Comparison of ENCODE assay signal across 9 cellular contexts in genomic region chr21:25862596-25862995, GRCh38.
DNase-seq lines count a peak whose midpoint lies in the region; ATAC-seq and TF ChIP-seq lines count a peak whose summit lies in the region.
"Had no signal": no experiment of that assay in that cellular context is flagged by ENCODE, and none has a peak within 500 bp of the region (broad histone marks: within the 10 kb centered on the region; RNA-seq: fewer than 3 reads in every experiment).

No MANE protein-coding gene starts in this region.

- in situ Hi-C loops in GM13976 (cut with MboI; ENCODE audit: low sequenced_read_pairs, unreplicated experiment), result loop anchor here (25.0 kb wide), 1 partner anchor 250 kb away; the partner anchor contains the start of gene MRPL39

- H3K36me3 Mint-ChIP-seq in CD4-positive, CD25-positive, alpha-beta regulatory T cell, result no peaks in the 10 kb centered on the region
- H3K36me3 Mint-ChIP-seq in activated CD8-positive, alpha-beta T cell treated with anti-CD3 and anti-CD28 coated beads for 36 hours (ENCODE audit: low read depth), result no peaks in the 10 kb centered on the region
- H3K36me3 Mint-ChIP-seq: naive thymus-derived CD8-positive, alpha-beta T cell had no signal

- H3K9me3 ChIP-seq in CD4-positive, CD25-positive, alpha-beta regulatory T cell (ENCODE audit: control insufficient read depth in 2 of 2, low read length in 2 of 2), result no peaks in the 10 kb centered on the region
- H3K9me3 ChIP-seq in liver (ENCODE audit: control insufficient read depth in 4 of 4, low read length in 3 of 4), result no peaks in the 10 kb centered on the region

- no peak for ATAC-seq in CD4-positive, CD25-positive, alpha-beta regulatory T cell (ENCODE audit: low read depth in 2 of 2)
- ATAC-seq in activated CD8-positive, alpha-beta T cell treated with anti-CD3 and anti-CD28 coated beads for 36 hours, result peak; percentile 58
- no peak for ATAC-seq in GM19023 (IDR thresholded peaks at IDR 0.05; ENCODE audit: unreplicated experiment)
- ATAC-seq: naive thymus-derived CD8-positive, alpha-beta T cell had no signal

- peaks cover 9% of the 10 kb centered on the region for H3K27me3 Mint-ChIP-seq in CD4-positive, CD25-positive, alpha-beta regulatory T cell
- H3K27me3 Mint-ChIP-seq in activated CD8-positive, alpha-beta T cell treated with anti-CD3 and anti-CD28 coated beads for 36 hours, result peaks cover 4% of the 10 kb centered on the region

- TF ChIP-seq CTCF in GM13976 (IDR thresholded peaks at IDR 0.05; ENCODE audit: borderline replicate concordance, control extremely low read depth, extremely low read depth, insufficient read depth, missing control alignments), result peak; percentile 58
- TF ChIP-seq CTCF in activated CD8-positive, alpha-beta T cell treated with anti-CD3 and anti-CD28 coated beads for 36 hours (IDR thresholded peaks at IDR 0.05), result peak; percentile 83
- peak; percentile 79 for TF ChIP-seq CTCF in liver (IDR thresholded peaks at IDR 0.05; ENCODE audit: low read depth, low read length, missing input control)

- H3K4me3 Mint-ChIP-seq in CD4-positive, CD25-positive, alpha-beta regulatory T cell, result no peak overlapping the region
- no peak overlapping the region for H3K4me3 Mint-ChIP-seq in activated CD8-positive, alpha-beta T cell treated with anti-CD3 and anti-CD28 coated beads for 36 hours
- H3K4me3 Mint-ChIP-seq: naive thymus-derived CD8-positive, alpha-beta T cell had no signal

- POLR2A ChIA-PET in activated CD8-positive, alpha-beta T cell treated with anti-CD3 and anti-CD28 coated beads for 36 hours (lab: Charles Lee), result interaction anchor here (0.6 kb wide), 1 partner anchor 485 kb away, joined by 3 read pairs; no protein-coding TSS in a partner anchor

- TF ChIP-seq EP300 in Ishikawa (IDR thresholded peaks at IDR 0.05; ENCODE audit: borderline replicate concordance), result no peak

- no peak overlapping the region for H3K4me3 ChIP-seq in CD4-positive, CD25-positive, alpha-beta regulatory T cell (ENCODE audit: low read depth, low read length)
- H3K4me3 ChIP-seq in liver (ENCODE audit: low read depth in 1 of 3, low read length in 3 of 3), result no peak overlapping the region

- intact Hi-C loops in activated CD8-positive, alpha-beta T cell treated with anti-CD3 and anti-CD28 coated beads for 36 hours (cut with micrococcal nuclease), result loop anchor here (5.0 kb wide), 1 partner anchor 255 kb away; the partner anchor contains the start of gene MRPL39

- no peaks in the 10 kb centered on the region for H3K4me1 ChIP-seq in CD4-positive, CD25-positive, alpha-beta regulatory T cell (ENCODE audit: control insufficient read depth, insufficient read depth, low read length, poor library complexity, severe bottlenecking)
- peaks cover 2 to 42% (median 21%) of the 10 kb centered on the region in 4 donors for H3K4me1 ChIP-seq in liver (ENCODE audit: control insufficient read depth in 4 of 4, insufficient read depth in 4 of 4, low read length in 3 of 4)

- no peaks in the 10 kb centered on the region for H3K36me3 ChIP-seq in CD4-positive, CD25-positive, alpha-beta regulatory T cell (ENCODE audit: control insufficient read depth, insufficient read depth, low read length)
- H3K36me3 ChIP-seq in liver (ENCODE audit: control insufficient read depth in 4 of 4, insufficient read depth in 3 of 4, low read depth in 1 of 4, low read length in 3 of 4), result no peaks in the 10 kb centered on the region

- peaks cover 0 to 2% (median 0%) of the 10 kb centered on the region in 4 donors for H3K4me1 Mint-ChIP-seq in CD4-positive, CD25-positive, alpha-beta regulatory T cell
- H3K4me1 Mint-ChIP-seq in activated CD8-positive, alpha-beta T cell treated with anti-CD3 and anti-CD28 coated beads for 36 hours (ENCODE audit: low read depth), result no peaks in the 10 kb centered on the region
- H3K4me1 Mint-ChIP-seq: naive thymus-derived CD8-positive, alpha-beta T cell had no signal

- H3K27ac Mint-ChIP-seq in CD4-positive, CD25-positive, alpha-beta regulatory T cell, result no peak overlapping the region
- no peak overlapping the region for H3K27ac Mint-ChIP-seq in activated CD8-positive, alpha-beta T cell treated with anti-CD3 and anti-CD28 coated beads for 36 hours
- H3K27ac Mint-ChIP-seq: naive thymus-derived CD8-positive, alpha-beta T cell had no signal

- TF ChIP-seq RAD21 in Ishikawa (IDR thresholded peaks at IDR 0.05; ENCODE audit: low read depth) (peak; percentile 70), liver (IDR thresholded peaks at IDR 0.05) (peak; percentile 73 to 80)

- CTCF ChIA-PET in activated CD8-positive, alpha-beta T cell treated with anti-CD3 and anti-CD28 coated beads for 36 hours (lab: Charles Lee), result interaction anchor here (0.7 to 2.1 kb wide), 11 partner anchors 10 to 254 kb away, joined by 3 to 13 read pairs (median 3); no protein-coding TSS in a partner anchor

- no peak overlapping the region for H3K27ac ChIP-seq in CD4-positive, CD25-positive, alpha-beta regulatory T cell (ENCODE audit: insufficient read depth, low read length, poor library complexity, severe bottlenecking)
- peak overlapping the region; percentile 74 to 87 for H3K27ac ChIP-seq in liver (ENCODE audit: low read depth in 1 of 2, low read length in 2 of 2)

- WGBS in liver, result 16% methylated on average over 1 of the region's 1 CpG

- H3K9ac ChIP-seq in liver (ENCODE audit: low read depth in 1 of 2, low read length in 2 of 2), result no peak overlapping the region

- peak in 2 of 3 donors; percentile 27 to 61 for DNase-seq in CD4-positive, CD25-positive, alpha-beta regulatory T cell
- DNase-seq in GM13976 (ENCODE audit: low spot score) (peak; percentile 38), KG1 (lab: John Stamatoyannopoulos, UW) (no peak), HK-2 (ENCODE audit: unreplicated experiment) (no peak)
- DNase-seq in activated CD8-positive, alpha-beta T cell treated with anti-CD3 and anti-CD28 coated beads for 36 hours, result peak; percentile 33

- no peaks in the 10 kb centered on the region for H3K9me3 Mint-ChIP-seq in CD4-positive, CD25-positive, alpha-beta regulatory T cell
- H3K9me3 Mint-ChIP-seq in activated CD8-positive, alpha-beta T cell treated with anti-CD3 and anti-CD28 coated beads for 36 hours, result no peaks in the 10 kb centered on the region
- H3K9me3 Mint-ChIP-seq: naive thymus-derived CD8-positive, alpha-beta T cell had no signal

- H3K27me3 ChIP-seq in CD4-positive, CD25-positive, alpha-beta regulatory T cell (ENCODE audit: control insufficient read depth, insufficient read depth, low read length), result no peaks in the 10 kb centered on the region
- H3K27me3 ChIP-seq in liver (ENCODE audit: control insufficient read depth in 4 of 4, insufficient read depth in 4 of 4, low read length in 3 of 4), result no peaks in the 10 kb centered on the region

TF ChIP-seq in Ishikawa, 13 proteins besides CTCF, POLR2A, EP300 and RAD21:
- TF ChIP-seq NFIC (IDR thresholded peaks at IDR 0.05), result no peak
- TF ChIP-seq CREB1 (IDR thresholded peaks at IDR 0.05; ENCODE audit: low read depth), result no peak
- no peak for TF ChIP-seq FOXM1 (IDR thresholded peaks at IDR 0.05; ENCODE audit: borderline replicate concordance, low read depth)
- no peak for TF ChIP-seq CEBPB (IDR thresholded peaks at IDR 0.05)
- TF ChIP-seq TAF1 (IDR thresholded peaks at IDR 0.05; ENCODE audit: low read depth), result no peak
- TF ChIP-seq USF1 (IDR thresholded peaks at IDR 0.05), result no peak
- no peak for TF ChIP-seq ZBTB7A (IDR thresholded peaks at IDR 0.05; ENCODE audit: low read depth)
- TF ChIP-seq EGR1 (IDR thresholded peaks at IDR 0.05), result no peak

TF ChIP-seq in liver, 16 proteins besides CTCF, POLR2A, EP300 and RAD21:
- TF ChIP-seq RXRA (IDR thresholded peaks at IDR 0.05) (peak; percentile 28 to 38), SP1 (IDR thresholded peaks at IDR 0.05) (peak; percentile 61), GABPA (IDR thresholded peaks at IDR 0.05 in 1 of 2, conservative IDR thresholded peaks at IDR 0.05 in 1 of 2) (no peak), HNF4A (conservative IDR thresholded peaks at IDR 0.05) (peak in 1 of 2 donors; percentile 68), MAX (IDR thresholded peaks at IDR 0.05) (peak; percentile 20), JUND (IDR thresholded peaks at IDR 0.05) (peak in 1 of 2 donors; percentile 52), FOXA2 (IDR thresholded peaks at IDR 0.05) (no peak), FOXA1 (IDR thresholded peaks at IDR 0.05) (no peak), HNF4G (IDR thresholded peaks at IDR 0.05) (peak; percentile 26)
TF ChIP-seq in liver: peak in this region for 6.

Comparison
In these comparisons a context has a peak if more than half of its experiments do, and no peak if none do; other contexts are left out.
1. DNase-seq: peak in CD4-positive, CD25-positive, alpha-beta regulatory T cell (2 of 3), GM13976 (single experiment) and activated CD8-positive, alpha-beta T cell treated with anti-CD3 and anti-CD28 coated beads for 36 hours (single experiment); none in KG1 (single experiment) and HK-2 (single experiment).
2. Peak in every context shown above with its lines, with median percentiles within 50 percentile points of each other: CTCF ChIP-seq.